1 cellular context compared by ENCODE assay signal in genomic region chr10:132590752-132591121, GRCh38.
TF ChIP-seq lines count a peak whose summit lies in the region.

No MANE protein-coding gene starts in this region.

TF ChIP-seq in liver, 16 proteins besides CTCF, POLR2A, EP300 and RAD21 (continued from another document):
- TF ChIP-seq REST (IDR thresholded peaks at IDR 0.05): no peak
- TF ChIP-seq, protein P1, sequence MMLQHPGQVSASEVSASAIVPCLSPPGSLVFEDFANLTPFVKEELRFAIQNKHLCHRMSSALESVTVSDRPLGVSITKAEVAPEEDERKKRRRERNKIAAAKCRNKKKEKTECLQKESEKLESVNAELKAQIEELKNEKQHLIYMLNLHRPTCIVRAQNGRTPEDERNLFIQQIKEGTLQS (IDR thresholded peaks at IDR 0.05): no peak
TF ChIP-seq in liver: peak in this region for 0.
